19 cellular contexts compared by ENCODE assay signal in genomic region chr5:135980650-135981049, GRCh38. TPM values are rescaled to one million over a fixed set of nuclear protein-coding genes. Genes with fewer than 3 reads are reported as not detected.
"Had no signal": no experiment of that assay in that cellular context is flagged by ENCODE, and none has a peak within 500 bp of the region (broad histone marks: within the 10 kb centered on the region; RNA-seq: fewer than 3 reads in every experiment).

No MANE protein-coding gene starts in this region.

- H3K36me3 ChIP-seq: tibial artery had no signal

- DNase-seq: activated CD4-positive, alpha-beta memory T cell treated with anti-CD3 and anti-CD28 coated beads for 36 hours; activated CD4-positive, alpha-beta T cell treated with anti-CD3 and anti-CD28 coated beads for 4 hours; activated naive CD8-positive, alpha-beta T cell treated with anti-CD3 and anti-CD28 coated beads for 36 hours; activated T-cell treated with anti-CD3 and anti-CD28 coated beads for 4 hours; stimulated activated CD4-positive, alpha-beta T cell treated with anti-CD3 and anti-CD28 coated beads, Interleukin-12 subunit alpha, Interleukin-12 subunit beta, amount 100 ng/mL, for 4 hours; stimulated activated CD4-positive, alpha-beta T cell treated with anti-CD3 and anti-CD28 coated beads, Interleukin-1b, Interleukin-23, amount 100 ng/mL, for 48 hours; stimulated activated naive CD8-positive, alpha-beta T cell treated with anti-CD3 and anti-CD28 coated beads, Interleukin-15, Interleukin-2, amounts not matched to agents 100 U/mL and 50 U/mL, for 24 hours; substantia nigra; SW 1271; T-helper 2 cell; tibial artery had no signal

- H3K4me3 Mint-ChIP-seq: activated CD4-positive, alpha-beta memory T cell treated with anti-CD3 and anti-CD28 coated beads for 36 hours; activated naive CD8-positive, alpha-beta T cell treated with anti-CD3 and anti-CD28 coated beads for 36 hours; brain; central memory CD8-positive, alpha-beta T cell; natural killer cell treated with Interleukin-12 subunit alpha and Interleukin-12 subunit beta and Interleukin-15 and Interleukin-18, amount 100 ng/mL, for 72 hours had no signal

- H3K27me3 ChIP-seq: tibial artery had no signal

- H3K27ac Mint-ChIP-seq: activated CD4-positive, alpha-beta memory T cell treated with anti-CD3 and anti-CD28 coated beads for 36 hours; activated naive CD8-positive, alpha-beta T cell treated with anti-CD3 and anti-CD28 coated beads for 36 hours; natural killer cell treated with Interleukin-12 subunit alpha and Interleukin-12 subunit beta and Interleukin-15 and Interleukin-18, amount 100 ng/mL, for 72 hours had no signal

- H3K27ac ChIP-seq: coronary artery, tibial artery had no signal

- H3K4me3 ChIP-seq: coronary artery, tibial artery had no signal

- H3K4me1 Mint-ChIP-seq: activated naive CD8-positive, alpha-beta T cell treated with anti-CD3 and anti-CD28 coated beads for 36 hours; central memory CD8-positive, alpha-beta T cell had no signal

- H3K36me3 Mint-ChIP-seq: activated CD4-positive, alpha-beta memory T cell treated with anti-CD3 and anti-CD28 coated beads for 36 hours; activated naive CD8-positive, alpha-beta T cell treated with anti-CD3 and anti-CD28 coated beads for 36 hours; brain; natural killer cell treated with Interleukin-12 subunit alpha and Interleukin-12 subunit beta and Interleukin-15 and Interleukin-18, amount 100 ng/mL, for 72 hours had no signal

- H3K9me3 Mint-ChIP-seq: activated naive CD8-positive, alpha-beta T cell treated with anti-CD3 and anti-CD28 coated beads for 36 hours; central memory CD8-positive, alpha-beta T cell; natural killer cell treated with Interleukin-12 subunit alpha and Interleukin-12 subunit beta and Interleukin-15 and Interleukin-18, amount 100 ng/mL, for 72 hours had no signal

- ATAC-seq: natural killer cell treated with Interleukin-12 subunit alpha and Interleukin-12 subunit beta and Interleukin-15 and Interleukin-18, amount 100 ng/mL, for 72 hours; stimulated activated naive CD8-positive, alpha-beta T cell treated with anti-CD3 and anti-CD28 coated beads, Interleukin-15, Interleukin-2, amounts not matched to agents 100 U/mL and 50 U/mL, for 24 hours had no signal

- H3K9me3 ChIP-seq: tibial artery had no signal

RNA-seq across cellular contexts. Expression of gene LECT2, which starts 25.9 kb away (rescaled TPM):
- total RNA-seq: activated CD4-positive, alpha-beta memory T cell treated with anti-CD3 and anti-CD28 coated beads for 36 hours; activated naive CD8-positive, alpha-beta T cell treated with anti-CD3 and anti-CD28 coated beads for 36 hours; epithelial cell of proximal tubule; glomerular endothelial cell; lower leg skin; mesenteric fat pad; natural killer cell treated with Interleukin-12 subunit alpha and Interleukin-12 subunit beta and Interleukin-15 and Interleukin-18, amount 100 ng/mL, for 72 hours had no signal

RNA-seq across cellular contexts. Expression of gene TGFBI, which starts 48.1 kb away (rescaled TPM):
- total RNA-seq: activated naive CD8-positive, alpha-beta T cell treated with anti-CD3 and anti-CD28 coated beads for 36 hours; natural killer cell treated with Interleukin-12 subunit alpha and Interleukin-12 subunit beta and Interleukin-15 and Interleukin-18, amount 100 ng/mL, for 72 hours had no signal
